Comparison of ENCODE assay signal across 20 cellular contexts in genomic region chr16:1700246-1700645, GRCh38. TPM values are rescaled to one million over a fixed set of nuclear protein-coding genes. Genes with fewer than 3 reads are reported as not detected.
DNase-seq lines count a peak whose midpoint lies in the region; ATAC-seq, FAIRE-seq and TF ChIP-seq lines count a peak whose summit lies in the region.
"Had no signal": no experiment of that assay in that cellular context is flagged by ENCODE, and none has a peak within 500 bp of the region (broad histone marks: within the 10 kb centered on the region; RNA-seq: fewer than 3 reads in every experiment).

No MANE protein-coding gene starts in this region.

- peak overlapping the region; percentile 11 to 34 for H3K27ac ChIP-seq in esophagus (ENCODE audit: low read depth in 2 of 2, low read length in 1 of 2)
- no peak overlapping the region for H3K27ac ChIP-seq in pancreas
- H3K27ac ChIP-seq: A549, C4-2B had no signal

- peak overlapping the region; percentile 60 for H3K27ac Mint-ChIP-seq in activated T-cell treated with anti-CD3 and anti-CD28 coated beads, Interleukin-2, amount 50 U/mL, for 72 hours
- peak overlapping the region; percentile 45 for H3K27ac Mint-ChIP-seq in stimulated activated effector memory CD8-positive, alpha-beta T cell treated with anti-CD3 and anti-CD28 coated beads, Interleukin-12 subunit alpha, Interleukin-12 subunit beta, amount 100 ng/mL, for 72 hours

- H3K4me1 Mint-ChIP-seq in activated T-cell treated with anti-CD3 and anti-CD28 coated beads, Interleukin-2, amount 50 U/mL, for 72 hours (ENCODE audit: low read depth), result peaks cover 12% of the 10 kb centered on the region
- no peaks in the 10 kb centered on the region for H3K4me1 Mint-ChIP-seq in stimulated activated effector memory CD8-positive, alpha-beta T cell treated with anti-CD3 and anti-CD28 coated beads, Interleukin-12 subunit alpha, Interleukin-12 subunit beta, amount 100 ng/mL, for 72 hours

- H3K36me3 Mint-ChIP-seq in activated T-cell treated with anti-CD3 and anti-CD28 coated beads, Interleukin-2, amount 50 U/mL, for 72 hours (ENCODE audit: insufficient read depth in 2 of 2), result peaks cover 2 to 11% of the 10 kb centered on the region in 2 donors
- H3K36me3 Mint-ChIP-seq in stimulated activated effector memory CD8-positive, alpha-beta T cell treated with anti-CD3 and anti-CD28 coated beads, Interleukin-12 subunit alpha, Interleukin-12 subunit beta, amount 100 ng/mL, for 72 hours, result peaks cover 75% of the 10 kb centered on the region

- no peak for FAIRE-seq in pancreas (lab: Jason Lieb, UNC)
- FAIRE-seq: A549, GM12892, H54, HTR-8/SVneo had no signal

- H3K4me3 ChIP-seq in esophagus (ENCODE audit: low read depth in 1 of 2, low read length in 2 of 2) (no peak overlapping the region), pancreas (no peak overlapping the region)
- H3K4me3 ChIP-seq: A549, GM23338 had no signal

- TF ChIP-seq CTCF in pancreas (IDR thresholded peaks at IDR 0.05), result no peak

- H3K36me3 ChIP-seq in esophagus (ENCODE audit: control insufficient read depth in 2 of 2, insufficient read depth in 2 of 2, low read length in 1 of 2) (peaks cover 10 to 17% of the 10 kb centered on the region in 2 donors), pancreas (peaks cover 0 to 30% (median 5%) of the 10 kb centered on the region in 3 donors)

- H3K27me3 ChIP-seq in esophagus (ENCODE audit: control insufficient read depth in 1 of 2, insufficient read depth in 2 of 2, low read length in 2 of 2) (no peaks in the 10 kb centered on the region), pancreas (no peaks in the 10 kb centered on the region)

- no peak overlapping the region for H3K4me3 Mint-ChIP-seq in activated T-cell treated with anti-CD3 and anti-CD28 coated beads, Interleukin-2, amount 50 U/mL, for 72 hours
- no peak overlapping the region for H3K4me3 Mint-ChIP-seq in stimulated activated effector memory CD8-positive, alpha-beta T cell treated with anti-CD3 and anti-CD28 coated beads, Interleukin-12 subunit alpha, Interleukin-12 subunit beta, amount 100 ng/mL, for 72 hours
- H3K4me3 Mint-ChIP-seq: CD4-positive, alpha-beta memory T cell; GM23338 had no signal

- H3K9me3 ChIP-seq in esophagus (ENCODE audit: control insufficient read depth in 2 of 2, insufficient read depth in 1 of 2, low read depth in 1 of 2, low read length in 1 of 2) (no peaks in the 10 kb centered on the region), pancreas (no peaks in the 10 kb centered on the region)
- H3K9me3 ChIP-seq: A549 had no signal

- H3K9me3 Mint-ChIP-seq in activated T-cell treated with anti-CD3 and anti-CD28 coated beads, Interleukin-2, amount 50 U/mL, for 72 hours, result no peaks in the 10 kb centered on the region
- H3K9me3 Mint-ChIP-seq in stimulated activated effector memory CD8-positive, alpha-beta T cell treated with anti-CD3 and anti-CD28 coated beads, Interleukin-12 subunit alpha, Interleukin-12 subunit beta, amount 100 ng/mL, for 72 hours, result no peaks in the 10 kb centered on the region
- H3K9me3 Mint-ChIP-seq: CD4-positive, alpha-beta memory T cell; GM23338 had no signal

- H3K4me1 ChIP-seq in esophagus (ENCODE audit: control insufficient read depth in 2 of 2, insufficient read depth in 2 of 2, low read length in 1 of 2), result peaks cover 0 to 4% of the 10 kb centered on the region in 2 donors
- no peaks in the 10 kb centered on the region for H3K4me1 ChIP-seq in pancreas

- no peak for DNase-seq in activated T-cell treated with anti-CD3 and anti-CD28 coated beads, Interleukin-2, amount 50 U/mL, for 72 hours
- no peak for DNase-seq in activated T-cell treated with anti-CD3 and anti-CD28 coated beads, Interleukin-2, amount 50 U/mL, for 1 hour
- DNase-seq in stimulated activated effector memory CD8-positive, alpha-beta T cell treated with anti-CD3 and anti-CD28 coated beads, Interleukin-12 subunit alpha, Interleukin-12 subunit beta, amount 100 ng/mL, for 72 hours (ENCODE audit: low spot score in 2 of 2), result no peak
- no peak for DNase-seq in NCI-H510A treated with DMSO at 0.1 percent for 48 hours (lab: John Stamatoyannopoulos, UW)
- no peak for DNase-seq in pancreas
- DNase-seq: AML-193; CD4-positive, alpha-beta memory T cell; DMS153; DMS79; GDM1; HCEC 1CT; IMR-90 had no signal

- no peak for ATAC-seq in activated T-cell treated with anti-CD3 and anti-CD28 coated beads, Interleukin-2, amount 50 U/mL, for 72 hours (replicated peaks in 1 of 2)
- ATAC-seq in stimulated activated effector memory CD8-positive, alpha-beta T cell treated with anti-CD3 and anti-CD28 coated beads, Interleukin-12 subunit alpha, Interleukin-12 subunit beta, amount 100 ng/mL, for 72 hours, result no peak
- ATAC-seq in HG02885 (IDR thresholded peaks at IDR 0.05; ENCODE audit: poor library complexity, unreplicated experiment) (no peak), pancreas (no peak)
- ATAC-seq: A549, GM23338 had no signal

- no peaks in the 10 kb centered on the region for H3K27me3 Mint-ChIP-seq in activated T-cell treated with anti-CD3 and anti-CD28 coated beads, Interleukin-2, amount 50 U/mL, for 72 hours (ENCODE audit: low read depth)
- H3K27me3 Mint-ChIP-seq: CD4-positive, alpha-beta memory T cell had no signal

- intact Hi-C loops in pancreas (cut with DNase I), result no loop called here

- 77 to 84% methylated on average over 3 of the region's 3 CpGs for WGBS in esophagus, 2 donors
- WGBS in pancreas, 2 donors, result 83 to 85% methylated on average over 3 of the region's 3 CpGs

RNA-seq across cellular contexts. Expression of gene MAPK8IP3, which starts 5.7 kb away (rescaled TPM):
- 100 to 1,000 TPM in 1 of 2 donors, 10 to 100 TPM in 1; 92.7 to 118 TPM for total RNA-seq in activated T-cell treated with anti-CD3 and anti-CD28 coated beads, Interleukin-2, amount 50 U/mL, for 72 hours
- polyA plus RNA-seq in esophagus (10 to 100 TPM; 21.6 to 73.8 TPM), pancreas (100 to 1,000 TPM in 1 of 2 donors, 10 to 100 TPM in 1; 94.9 to 244 TPM)
- total RNA-seq in pancreas, result 10 to 100 TPM; 25.5 to 51.8 (median 40.1) TPM

RNA-seq across cellular contexts. Expression of gene JPT2, which starts 22.2 kb away (rescaled TPM):
- total RNA-seq in activated T-cell treated with anti-CD3 and anti-CD28 coated beads, Interleukin-2, amount 50 U/mL, for 72 hours, result 10 to 100 TPM; 54.1 to 62.7 TPM
- polyA plus RNA-seq in esophagus (10 to 100 TPM; 20.5 to 31.0 TPM), pancreas (10 to 100 TPM; 13.5 to 22.2 TPM)
- total RNA-seq in pancreas, result 10 to 100 TPM; 21.7 to 49.3 (median 32.4) TPM

Comparison
In these comparisons a context has a peak if more than half of its experiments do, and no peak if none do; other contexts are left out.
1. H3K27ac ChIP-seq: peak in esophagus (2 of 2); none in pancreas (0 of 4).